ENCODE assay signal across 24 cellular contexts in the genomic region with DNA sequence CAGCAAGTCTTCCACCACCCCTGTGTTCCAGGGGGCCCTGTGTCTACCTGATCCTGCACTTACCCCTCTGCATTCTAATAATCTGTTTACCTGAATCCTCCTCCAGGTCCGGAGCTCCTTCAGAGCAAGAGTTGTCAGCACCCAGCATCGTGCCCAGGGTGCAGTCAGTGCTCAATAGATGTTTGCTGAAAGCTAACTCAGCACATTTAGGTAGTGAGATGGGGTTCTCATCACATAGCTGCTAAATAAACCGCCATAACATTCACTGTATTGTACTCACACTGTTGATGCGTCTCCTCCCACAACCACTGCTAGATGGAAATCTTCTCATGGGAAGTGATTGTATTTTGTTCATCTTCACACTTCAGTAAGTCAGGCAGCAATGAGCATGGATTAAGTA.
"Had no signal": no experiment of that assay in that cellular context is flagged by ENCODE, and none has a peak within 500 bp of the region (broad histone marks: within the 10 kb centered on the region; RNA-seq: fewer than 3 reads in every experiment).

No MANE protein-coding gene starts in this region.

- H3K4me3 ChIP-seq: MG63, SJSA1, SK-N-MC had no signal

- H3K4me1 ChIP-seq: SJSA1 had no signal

- H3K27ac ChIP-seq: SJSA1, SK-N-MC had no signal

- H3K36me3 ChIP-seq: MG63, SJSA1 had no signal

- H3K27me3 ChIP-seq: MG63, SJSA1 had no signal

- H3K9me3 ChIP-seq: MG63, SJSA1 had no signal

- FAIRE-seq: RCC 7860 had no signal

- DNase-seq: Karpas-422, KG1, MG63, NCI-H1092, NCI-H1105 treated with DMSO at 0.1 percent for 48 hours, NCI-H1417 treated with DMSO at 0.1 percent for 48 hours, NCI-H146, NCI-H1694 treated with DMSO at 0.1 percent for 48 hours, NCI-H1930, NCI-H2081 treated with DMSO at 0.1 percent for 48 hours, NCI-H2171, NCI-H226, NCI-H446, NCI-H510A, NCI-H524 treated with DMSO at 0.1 percent for 48 hours, NCI-H69, NCI-H774, Right ventricle myocardium superior, RPMI8226, SIG-M5, SW 1271 had no signal
